Comparison of ENCODE assay signal across 8 cellular contexts in the genomic region with DNA sequence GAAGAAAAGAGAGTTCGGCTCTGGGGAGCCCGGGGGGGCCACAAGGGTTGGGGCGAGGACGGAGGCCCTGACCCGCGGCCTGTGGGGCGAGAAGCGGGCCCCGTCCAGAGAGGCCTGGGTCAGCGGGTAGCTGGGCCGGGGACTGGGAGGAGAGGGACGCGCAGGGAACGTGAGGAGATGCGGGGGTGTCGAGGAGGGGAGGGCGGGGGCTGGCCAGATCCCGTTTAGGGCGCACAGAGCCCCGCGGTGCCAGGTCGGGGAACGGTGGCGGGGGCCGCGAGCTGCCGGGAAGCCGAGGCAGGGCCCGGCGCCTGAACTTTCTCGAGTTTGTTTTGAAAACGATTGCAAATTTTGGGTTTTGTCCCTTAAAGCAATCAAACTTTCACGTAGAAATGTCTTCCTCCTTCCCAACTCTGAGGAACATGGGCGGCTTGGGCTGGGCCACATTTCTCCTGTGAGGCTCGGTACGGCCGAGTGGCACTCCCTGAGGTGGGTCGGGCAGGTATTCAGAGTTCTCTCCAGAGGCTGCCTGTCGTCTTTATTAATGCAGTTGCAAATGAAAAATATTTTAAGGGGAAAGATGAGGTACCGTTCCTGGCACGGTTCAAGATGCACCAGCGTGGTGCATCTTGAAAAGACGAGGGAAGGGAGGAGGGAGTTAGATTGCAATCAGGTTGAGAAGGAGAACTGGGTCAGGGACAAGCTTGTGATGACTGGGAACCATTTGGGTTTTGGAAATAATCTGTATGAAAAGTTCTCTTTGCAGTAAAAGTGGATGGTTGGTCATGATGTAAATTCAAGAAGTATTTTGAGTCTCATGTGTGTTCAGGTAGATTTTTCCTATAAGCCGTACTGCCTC. TPM values are rescaled to one million over a fixed set of nuclear protein-coding genes. Genes with fewer than 3 reads are reported as not detected.
DNase-seq lines count a peak whose midpoint lies in the region; ATAC-seq, FAIRE-seq and TF ChIP-seq lines count a peak whose summit lies in the region.

No MANE protein-coding gene starts in this region.

- H3K4me3 Mint-ChIP-seq in CD14-positive monocyte, result peak overlapping the region; percentile 93 to 98

- no peaks in the 10 kb centered on the region for H4K20me1 ChIP-seq in endothelial cell of umbilical vein (replicated peaks; ENCODE audit: control insufficient read depth, extremely low read depth, insufficient read depth, low read length)

- intact Hi-C loops in CD14-positive monocyte (cut with micrococcal nuclease), result no loop called here
- intact Hi-C loops in endothelial cell of umbilical vein (cut with micrococcal nuclease), result loop anchor here (2.0 kb wide), 1 partner anchor 30 kb away; no protein-coding TSS in a partner anchor
- intact Hi-C loops in thyroid gland (cut with DNase I), result no loop called here

- H3K4me3 ChIP-seq in WERI-Rb-1 (ENCODE audit: low read depth, low read length) (peak overlapping the region; percentile 95), endothelial cell of umbilical vein (replicated peaks in 1 of 3; ENCODE audit: insufficient read depth in 1 of 3, low read depth in 1 of 3, low read length in 3 of 3) (peak overlapping the region; percentile 56 to 99 (median 64)), mucosa of rectum (ENCODE audit: low read length in 2 of 2) (peak overlapping the region; percentile 87 to 89), thyroid gland (replicated peaks in 1 of 3) (peak overlapping the region; percentile 37 to 87 (median 83))

- no peak for TF ChIP-seq CTCF in CD14-positive monocyte (IDR thresholded peaks at IDR 0.05)
- no peak for TF ChIP-seq CTCF in WERI-Rb-1 (IDR thresholded peaks at IDR 0.05; ENCODE audit: low read depth, low read length)
- no peak for TF ChIP-seq CTCF in endothelial cell of umbilical vein (IDR thresholded peaks at IDR 0.05; ENCODE audit: extremely low read depth in 1 of 2, insufficient read depth in 1 of 2, low read depth in 1 of 2, low read length in 2 of 2)
- TF ChIP-seq CTCF in thyroid gland (IDR thresholded peaks at IDR 0.05), result no peak

- dilution Hi-C loops in endothelial cell of umbilical vein (cut with MboI; ENCODE audit: extremely low pct_ligation_motif_present, low sequenced_read_pairs), result no loop called here

- H3K36me3 ChIP-seq in WERI-Rb-1, result peaks cover 5% of the 10 kb centered on the region
- H3K36me3 ChIP-seq in endothelial cell of umbilical vein (ENCODE audit: control insufficient read depth in 2 of 2, extremely low read depth in 1 of 2, insufficient read depth in 2 of 2, low read length in 2 of 2), result no peaks in the 10 kb centered on the region
- no peaks in the 10 kb centered on the region for H3K36me3 ChIP-seq in mucosa of rectum (ENCODE audit: control insufficient read depth in 2 of 2, insufficient read depth in 2 of 2, low read length in 2 of 2)
- H3K36me3 ChIP-seq in thyroid gland, result no peaks in the 10 kb centered on the region

- peak overlapping the region; percentile 76 for H3K27ac ChIP-seq in WERI-Rb-1
- no peak overlapping the region for H3K27ac ChIP-seq in endothelial cell of umbilical vein (ENCODE audit: insufficient read depth, low read depth, low read length)
- peak overlapping the region in 1 of 2 donors; percentile 9 for H3K27ac ChIP-seq in mucosa of rectum (ENCODE audit: low read depth in 2 of 2, low read length in 2 of 2)
- H3K27ac ChIP-seq in thyroid gland, result peak overlapping the region in 1 of 3 donors; percentile 47

- H3K36me3 Mint-ChIP-seq in CD14-positive monocyte, result peaks cover 4% of the 10 kb centered on the region in 2 donors

- no peak for TF ChIP-seq POLR2A in endothelial cell of umbilical vein (IDR thresholded peaks at IDR 0.05; ENCODE audit: low read depth, low read length)
- TF ChIP-seq POLR2A in thyroid gland (IDR thresholded peaks at IDR 0.05), result no peak

- no peaks in the 10 kb centered on the region for H3K9me3 ChIP-seq in WERI-Rb-1 (ENCODE audit: severe bottlenecking)
- H3K9me3 ChIP-seq in endothelial cell of umbilical vein (replicated peaks; ENCODE audit: control insufficient read depth, insufficient read depth, low read length), result no peaks in the 10 kb centered on the region
- H3K9me3 ChIP-seq in mucosa of rectum (ENCODE audit: control insufficient read depth in 2 of 2, low read length in 2 of 2), result no peaks in the 10 kb centered on the region
- H3K9me3 ChIP-seq in thyroid gland, result no peaks in the 10 kb centered on the region

- DNase-seq in CD14-positive monocyte (ENCODE audit: low spot score) (no peak), WERI-Rb-1 (peak; percentile 44), endothelial cell of umbilical vein (ENCODE audit: low read depth, low spot score) (no peak), thyroid gland (peak; percentile 10 to 25), DMS114 treated with DMSO at 0.1 percent for 48 hours (lab: John Stamatoyannopoulos, UW; ENCODE audit: unreplicated experiment) (no peak), NCI-H2196 (lab: John Stamatoyannopoulos, UW; ENCODE audit: unreplicated experiment) (no peak)

- peak overlapping the region; percentile 58 for H3K9ac ChIP-seq in endothelial cell of umbilical vein (replicated peaks; ENCODE audit: extremely low read depth, insufficient read depth, low read length)
- peak overlapping the region; percentile 68 to 74 for H3K9ac ChIP-seq in mucosa of rectum (ENCODE audit: low read depth in 1 of 2, low read length in 2 of 2)

- no peak for FAIRE-seq in endothelial cell of umbilical vein (lab: Jason Lieb, UNC)

- H3K9me3 Mint-ChIP-seq in CD14-positive monocyte, result peaks cover 0 to 3% (median 0%) of the 10 kb centered on the region in 7 donors

- H3K4me1 Mint-ChIP-seq in CD14-positive monocyte, result peaks cover 22% of the 10 kb centered on the region

- no peaks in the 10 kb centered on the region for H3K9me1 ChIP-seq in endothelial cell of umbilical vein (replicated peaks; ENCODE audit: control insufficient read depth, extremely low read depth, insufficient read depth, low read length)

- WGBS in thyroid gland, 2 donors, result 7% methylated on average over 44 of the region's 44 CpGs

- POLR2A ChIA-PET in endothelial cell of umbilical vein (lab: Charles Lee), result interaction anchor here (0.8 kb wide), 1 partner anchor 20 kb away, joined by 5 read pairs; no protein-coding TSS in a partner anchor

- H2AFZ ChIP-seq in endothelial cell of umbilical vein (ENCODE audit: low read depth, low read length), result peak overlapping the region; percentile 70

- peaks cover 33% of the 10 kb centered on the region for H3K79me2 ChIP-seq in endothelial cell of umbilical vein (ENCODE audit: control insufficient read depth, insufficient read depth, low read length)

- H3K27me3 Mint-ChIP-seq in CD14-positive monocyte (ENCODE audit: low read depth in 3 of 3), result peaks cover 8 to 20% (median 14%) of the 10 kb centered on the region in 3 donors

- H3K27ac Mint-ChIP-seq in CD14-positive monocyte, result peak overlapping the region in 3 of 7 donors; percentile 5 to 91 (median 53)

- H3K27me3 ChIP-seq in WERI-Rb-1 (ENCODE audit: insufficient read depth, low read depth, severe bottlenecking) (no peaks in the 10 kb centered on the region), endothelial cell of umbilical vein (ENCODE audit: control insufficient read depth in 2 of 2, insufficient read depth in 2 of 2, low read length in 2 of 2) (no peaks in the 10 kb centered on the region), mucosa of rectum (ENCODE audit: control insufficient read depth in 2 of 2, insufficient read depth in 2 of 2, low read length in 2 of 2) (no peaks in the 10 kb centered on the region), thyroid gland (no peaks in the 10 kb centered on the region)

- CTCF ChIA-PET in endothelial cell of umbilical vein (lab: Charles Lee), result interaction anchor here (1.9 kb wide), 1 partner anchor 29 kb away, joined by 8 read pairs; no protein-coding TSS in a partner anchor

- H3K4me2 ChIP-seq in endothelial cell of umbilical vein (ENCODE audit: insufficient read depth, low read length), result peak overlapping the region; percentile 90

- H3K4me1 ChIP-seq in endothelial cell of umbilical vein (ENCODE audit: control insufficient read depth, extremely low read depth, insufficient read depth, low read length), result peaks cover 35% of the 10 kb centered on the region
- H3K4me1 ChIP-seq in mucosa of rectum (ENCODE audit: control insufficient read depth in 2 of 2, insufficient read depth in 2 of 2, low read length in 2 of 2), result peaks cover 4 to 5% of the 10 kb centered on the region in 2 donors
- H3K4me1 ChIP-seq in thyroid gland, result peaks cover 0 to 8% of the 10 kb centered on the region in 2 donors

- peak; percentile 6 for ATAC-seq in HG02885 (IDR thresholded peaks at IDR 0.05; ENCODE audit: poor library complexity, unreplicated experiment)

- BruUV-seq in endothelial cell of umbilical vein (replicated peaks; lab: Mats Ljungman, UMichigan), result no TSS peak

TF ChIP-seq in endothelial cell of umbilical vein, 7 proteins besides CTCF, POLR2A, EP300 and RAD21:
- TF ChIP-seq FOS (IDR thresholded peaks at IDR 0.05; ENCODE audit: borderline replicate concordance, insufficient read depth, low read length) (no peak), EZH2 (IDR thresholded peaks at IDR 0.05; ENCODE audit: borderline replicate concordance, low read depth, low read length, severe bottlenecking) (no peak), JUN (IDR thresholded peaks at IDR 0.05; ENCODE audit: borderline replicate concordance, insufficient read depth, insufficient read length, low read depth) (no peak), MYC (IDR thresholded peaks at IDR 0.05; ENCODE audit: low read depth, low read length) (no peak), POLR2AphosphoS5 (IDR thresholded peaks at IDR 0.05; ENCODE audit: insufficient read depth, low read depth, low read length) (no peak), GATA2 (IDR thresholded peaks at IDR 0.05; ENCODE audit: insufficient read depth, insufficient read length, low read depth, low read length) (no peak)
- TF ChIP-seq, protein P1, sequence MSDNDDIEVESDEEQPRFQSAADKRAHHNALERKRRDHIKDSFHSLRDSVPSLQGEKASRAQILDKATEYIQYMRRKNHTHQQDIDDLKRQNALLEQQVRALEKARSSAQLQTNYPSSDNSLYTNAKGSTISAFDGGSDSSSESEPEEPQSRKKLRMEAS (IDR thresholded peaks at IDR 0.05; ENCODE audit: insufficient read depth, insufficient read length), result no peak

RNA-seq across cellular contexts. Expression of a gene that starts 1.0 kb away (rescaled TPM):
- polyA plus RNA-seq in CD14-positive monocyte, result 1 to 10 TPM; 4.2 to 4.9 TPM
- 26.2 and 27.3 TPM in 2 replicates for total RNA-seq in endothelial cell of umbilical vein
- 11.3 and 16.6 TPM in 2 replicates for polyA plus RNA-seq in endothelial cell of umbilical vein
- polyA plus RNA-seq in endothelial cell of umbilical vein (2011; cell fraction: cytosol; rRNA removed), result 21.8 and 24.0 TPM in 2 replicates
- 25.4 and 33.0 TPM in 2 replicates for polyA plus RNA-seq in endothelial cell of umbilical vein (2011; cell fraction: nucleus; rRNA removed)
- polyA plus RNA-seq in endothelial cell of umbilical vein (2012), result 18.8 and 24.9 TPM in 2 replicates
- polyA minus RNA-seq in endothelial cell of umbilical vein, result 8.8 and 11.0 TPM in 2 replicates
- polyA minus RNA-seq in endothelial cell of umbilical vein (2011; cell fraction: cytosol; rRNA and poly(A)+ RNA removed), result 14.6 TPM
- polyA minus RNA-seq in endothelial cell of umbilical vein (2011; cell fraction: nucleus; rRNA and poly(A)+ RNA removed), result 13.6 and 16.3 TPM in 2 replicates
- total RNA-seq in thyroid gland, result 10 to 100 TPM in 3 of 4 donors, 1 to 10 TPM in 1; 8.0 to 18.4 (median 16.0) TPM

Comparison
In these comparisons a context has a peak if more than half of its experiments do, and no peak if none do; other contexts are left out.
1. DNase-seq: peak in WERI-Rb-1 (single experiment) and thyroid gland (2 of 2); none in CD14-positive monocyte (single experiment), endothelial cell of umbilical vein (single experiment), DMS114 treated with DMSO at 0.1 percent for 48 hours (single experiment) and NCI-H2196 (single experiment).
2. Peak in every context shown above with its lines, with median percentiles within 50 percentile points of each other: H3K4me3 ChIP-seq.